In genomic region chr1:234040446-234041317, GRCh38 we compare ENCODE assay signal across 25 cellular contexts.
A peak's percentile ranks its signal among the peaks of the same experiment; 100 is the strongest.
DNase-seq lines count a peak whose midpoint lies in the region; ATAC-seq, FAIRE-seq and TF ChIP-seq lines count a peak whose summit lies in the region.
"Had no signal": no experiment of that assay in that cellular context is flagged by ENCODE, and none has a peak within 500 bp of the region (broad histone marks: within the 10 kb centered on the region; RNA-seq: fewer than 3 reads in every experiment).

No MANE protein-coding gene starts in this region.

- H3K9ac ChIP-seq in mammary epithelial cell (ENCODE audit: insufficient read depth, low read length) (no peak overlapping the region), keratinocyte (ENCODE audit: control insufficient read depth, extremely low read depth, insufficient read depth, low read length) (no peak overlapping the region), kidney (ENCODE audit: low read length in 2 of 2) (no peak overlapping the region)
- H3K9ac ChIP-seq: BLaER1 treated with 17β-estradiol and CSF1 and Interleukin-3, amounts not matched to agents 10 nM and 100 nM had no signal

- no peaks in the 10 kb centered on the region for H3K27me3 ChIP-seq in mammary epithelial cell (ENCODE audit: insufficient read depth, low read length)
- H3K27me3 ChIP-seq in keratinocyte (ENCODE audit: control insufficient read depth, extremely low read depth, insufficient read depth, low read length) = no peaks in the 10 kb centered on the region
- no peaks in the 10 kb centered on the region for H3K27me3 ChIP-seq in naive thymus-derived CD4-positive, alpha-beta T cell (ENCODE audit: control insufficient read depth in 2 of 2, insufficient read depth in 2 of 2, low read length in 2 of 2)
- H3K27me3 ChIP-seq in tibial nerve = no peaks in the 10 kb centered on the region
- H3K27me3 ChIP-seq: BLaER1 treated with 17β-estradiol and CSF1 and Interleukin-3, amounts not matched to agents 10 nM and 100 nM had no signal

- DNase-seq in ACHN (peak; percentile 84), mammary epithelial cell (peak; percentile 87), keratinocyte (ENCODE audit: low read depth, low spot score) (peak; percentile 60), kidney (no peak), NCI-H1417 (lab: John Stamatoyannopoulos, UW) (no peak), tibial nerve (ENCODE audit: low spot score in 2 of 2) (no peak)
- no peak for DNase-seq in naive thymus-derived CD4-positive, alpha-beta T cell
- DNase-seq: AML-193; CD4-positive, alpha-beta T cell; EL; GDM1; HCEC 1CT; Karpas-422; NCI-H1092 treated with DMSO at 0.1 percent for 48 hours; NCI-H1436 treated with DMSO at 0.1 percent for 48 hours; NCI-H2029 treated with DMSO at 0.1 percent for 48 hours; NCI-H446 treated with DMSO at 0.1 percent for 48 hours; NCI-H526 treated with DMSO at 0.1 percent for 48 hours; RPMI8226; SHP77 treated with DMSO at 0.1 percent for 48 hours had no signal

- H3K4me1 Mint-ChIP-seq in naive thymus-derived CD4-positive, alpha-beta T cell = no peaks in the 10 kb centered on the region

- in situ Hi-C loops in ACHN (cut with HindIII; ENCODE audit: low pct_ligation_motif_present, low pct_unique_long_range_greater_than_20kb, low sequenced_read_pairs) (no loop called here), mammary epithelial cell (cut with MboI; ENCODE audit: low sequenced_read_pairs in 2 of 2) (no loop called here)

- dilution Hi-C loops in mammary epithelial cell (cut with HindIII; ENCODE audit: low sequenced_read_pairs) (no loop called here), keratinocyte (cut with MboI; ENCODE audit: extremely low pct_ligation_motif_present, low sequenced_read_pairs) (no loop called here)

- TF ChIP-seq POLR2A in tibial nerve (IDR thresholded peaks at IDR 0.05) = no peak

- peak overlapping the region; percentile 43 for H3K4me2 ChIP-seq in mammary epithelial cell (ENCODE audit: insufficient read depth, low read depth, low read length)
- peak overlapping the region; percentile 69 for H3K4me2 ChIP-seq in keratinocyte (ENCODE audit: control insufficient read depth, extremely low read depth, insufficient read depth, low read depth, low read length)
- H3K4me2 ChIP-seq: BLaER1 treated with 17β-estradiol and CSF1 and Interleukin-3, amounts not matched to agents 10 nM and 100 nM had no signal

- H3K4me1 ChIP-seq in HEK293 (ENCODE audit: control insufficient read depth, insufficient read depth, low read length) (no peaks in the 10 kb centered on the region), mammary epithelial cell (ENCODE audit: insufficient read depth, low read length) (peaks cover 22% of the 10 kb centered on the region), keratinocyte (ENCODE audit: control insufficient read depth, extremely low read depth, insufficient read depth, low read length) (peaks cover 16% of the 10 kb centered on the region), kidney (ENCODE audit: control insufficient read depth in 1 of 2, insufficient read depth in 1 of 2, low read depth in 1 of 2, low read length in 2 of 2) (no peaks in the 10 kb centered on the region), tibial nerve (no peaks in the 10 kb centered on the region)
- no peaks in the 10 kb centered on the region for H3K4me1 ChIP-seq in naive thymus-derived CD4-positive, alpha-beta T cell (ENCODE audit: control insufficient read depth in 2 of 2, insufficient read depth in 2 of 2, low read length in 2 of 2)
- H3K4me1 ChIP-seq: BLaER1 treated with 17β-estradiol and CSF1 and Interleukin-3, amounts not matched to agents 10 nM and 100 nM had no signal

- BruUV-seq in mammary epithelial cell (replicated peaks; lab: Mats Ljungman, UMichigan) = no TSS peak

- H3K27ac ChIP-seq in HEK293 (ENCODE audit: extremely low read depth, low read depth, low read length) (no peak overlapping the region), mammary epithelial cell (ENCODE audit: insufficient read depth, low read depth, low read length) (peak overlapping the region; percentile 48), keratinocyte (ENCODE audit: control insufficient read depth, insufficient read depth, low read length) (peak overlapping the region; percentile 63), kidney (ENCODE audit: low read depth in 2 of 2, low read length in 2 of 2) (no peak overlapping the region), tibial nerve (no peak overlapping the region)
- no peak overlapping the region for H3K27ac ChIP-seq in naive thymus-derived CD4-positive, alpha-beta T cell (ENCODE audit: low read depth, low read length)
- H3K27ac ChIP-seq: BLaER1 treated with 17β-estradiol and CSF1 and Interleukin-3, amounts not matched to agents 10 nM and 100 nM had no signal

- H3K9me1 ChIP-seq in keratinocyte (ENCODE audit: control insufficient read depth, extremely low read depth, insufficient read depth, low read length) = no peaks in the 10 kb centered on the region

- H3K4me3 ChIP-seq in HEK293 (ENCODE audit: low read depth, low read length) (no peak overlapping the region), mammary epithelial cell (replicated peaks in 1 of 3; ENCODE audit: insufficient read depth in 1 of 3, low read depth in 2 of 3, low read length in 3 of 3) (no peak overlapping the region), keratinocyte (ENCODE audit: control insufficient read depth in 2 of 3, extremely low read depth in 1 of 3, insufficient read depth in 2 of 3, low read depth in 1 of 3, low read length in 3 of 3) (peak overlapping the region in 1 of 3 experiments; percentile 17), kidney (ENCODE audit: low read length in 2 of 2) (no peak overlapping the region), tibial nerve (no peak overlapping the region)
- H3K4me3 ChIP-seq in naive thymus-derived CD4-positive, alpha-beta T cell (ENCODE audit: low read length) = no peak overlapping the region
- H3K4me3 ChIP-seq: BLaER1 treated with 17β-estradiol and CSF1 and Interleukin-3, amounts not matched to agents 10 nM and 100 nM had no signal

- H3K4me3 Mint-ChIP-seq in naive thymus-derived CD4-positive, alpha-beta T cell = no peak overlapping the region
- H3K4me3 Mint-ChIP-seq: CD4-positive, alpha-beta T cell had no signal

- H4K20me1 ChIP-seq in mammary epithelial cell (ENCODE audit: insufficient read depth, low read length) (no peaks in the 10 kb centered on the region), keratinocyte (ENCODE audit: control insufficient read depth, extremely low read depth, insufficient read depth, low read length) (no peaks in the 10 kb centered on the region)
- H4K20me1 ChIP-seq: BLaER1 treated with 17β-estradiol and CSF1 and Interleukin-3, amounts not matched to agents 10 nM and 100 nM had no signal

- no peak for TF ChIP-seq EP300 in tibial nerve (IDR thresholded peaks at IDR 0.05)

- no peaks in the 10 kb centered on the region for H3K9me3 ChIP-seq in HEK293 (ENCODE audit: control insufficient read depth, insufficient read depth, low read depth, low read length)
- H3K9me3 ChIP-seq in mammary epithelial cell (replicated peaks; ENCODE audit: insufficient read depth, low read length) = no peaks in the 10 kb centered on the region
- no peaks in the 10 kb centered on the region for H3K9me3 ChIP-seq in keratinocyte (ENCODE audit: control insufficient read depth, low read depth, low read length)
- H3K9me3 ChIP-seq in naive thymus-derived CD4-positive, alpha-beta T cell (ENCODE audit: control insufficient read depth in 2 of 3, low read length in 3 of 3) = no peaks in the 10 kb centered on the region
- no peaks in the 10 kb centered on the region for H3K9me3 ChIP-seq in kidney (ENCODE audit: control insufficient read depth in 1 of 2, low read length in 2 of 2)
- no peaks in the 10 kb centered on the region for H3K9me3 ChIP-seq in tibial nerve
- H3K9me3 ChIP-seq: BLaER1 treated with 17β-estradiol and CSF1 and Interleukin-3, amounts not matched to agents 10 nM and 100 nM had no signal

- TF ChIP-seq CTCF in HEK293 (tag by site-specific recombination; IDR thresholded peaks at IDR 0.05) (no peak), mammary epithelial cell (conservative IDR thresholded peaks at IDR 0.05 in 1 of 2, IDR thresholded peaks at IDR 0.05 in 1 of 2; ENCODE audit: extremely low read depth in 1 of 2, insufficient read depth in 1 of 2, low read depth in 1 of 2, low read length in 2 of 2) (no peak), keratinocyte (optimal IDR thresholded peaks at IDR 0.05 in 1 of 3, IDR thresholded peaks at IDR 0.05 in 1 of 3, conservative IDR thresholded peaks at IDR 0.05 in 1 of 3; ENCODE audit: extremely low read depth in 1 of 3, insufficient read depth in 2 of 3, low read length in 3 of 3) (no peak), kidney (IDR thresholded peaks at IDR 0.05; ENCODE audit: borderline replicate concordance, extremely low read depth, insufficient read depth) (no peak), tibial nerve (IDR thresholded peaks at IDR 0.05) (no peak)

- H3K27ac Mint-ChIP-seq in naive thymus-derived CD4-positive, alpha-beta T cell = no peak overlapping the region
- H3K27ac Mint-ChIP-seq: CD4-positive, alpha-beta T cell had no signal

- H3K27me3 Mint-ChIP-seq in naive thymus-derived CD4-positive, alpha-beta T cell = peaks cover 0 to 36% (median 26%) of the 10 kb centered on the region in 5 donors

- H3K79me2 ChIP-seq in mammary epithelial cell (ENCODE audit: insufficient read depth, low read length) (peaks cover 57% of the 10 kb centered on the region), keratinocyte (ENCODE audit: control insufficient read depth, insufficient read depth, low read length) (peaks cover 10% of the 10 kb centered on the region)

- WGBS in mammary epithelial cell (ENCODE audit: low coverage, missing lambda C conversion rate) = 21% methylated on average over 8 of the region's 9 CpGs
- WGBS in tibial nerve, 2 donors = 78 to 80% methylated on average over 9 of the region's 9 CpGs

- H3K36me3 Mint-ChIP-seq in naive thymus-derived CD4-positive, alpha-beta T cell = peaks cover 0 to 5% (median 0%) of the 10 kb centered on the region in 5 donors

- H2AFZ ChIP-seq in mammary epithelial cell (ENCODE audit: low read depth, low read length) (peak overlapping the region; percentile 23), keratinocyte (ENCODE audit: control insufficient read depth, low read length) (peak overlapping the region; percentile 60)

- intact Hi-C loops in mammary epithelial cell (cut with micrococcal nuclease) (no loop called here), kidney (cut with DNase I) (no loop called here)
- intact Hi-C loops in naive thymus-derived CD4-positive, alpha-beta T cell (cut with micrococcal nuclease) = no loop called here

- H3K36me3 ChIP-seq in HEK293 (ENCODE audit: control insufficient read depth in 2 of 2, insufficient read depth in 1 of 2, low read length in 2 of 2) (no peaks in the 10 kb centered on the region), mammary epithelial cell (ENCODE audit: insufficient read depth, low read length) (no peaks in the 10 kb centered on the region), keratinocyte (ENCODE audit: control insufficient read depth in 2 of 2, extremely low read depth in 1 of 2, insufficient read depth in 2 of 2, low read length in 2 of 2) (no peaks in the 10 kb centered on the region), kidney (ENCODE audit: control insufficient read depth in 1 of 2, insufficient read depth in 2 of 2, low read length in 2 of 2) (no peaks in the 10 kb centered on the region), tibial nerve (no peaks in the 10 kb centered on the region)
- no peaks in the 10 kb centered on the region for H3K36me3 ChIP-seq in naive thymus-derived CD4-positive, alpha-beta T cell (ENCODE audit: control insufficient read depth in 2 of 3, insufficient read depth in 3 of 3, low read length in 3 of 3)
- H3K36me3 ChIP-seq: BLaER1 treated with 17β-estradiol and CSF1 and Interleukin-3, amounts not matched to agents 10 nM and 100 nM had no signal

- CTCF ChIA-PET in HEK293 (lab: Yijun Ruan, JAX) (no interaction called here), mammary epithelial cell (lab: Charles Lee; ENCODE audit: low non-redundant PET) (no interaction called here)
- CTCF ChIA-PET in naive thymus-derived CD4-positive, alpha-beta T cell (lab: Charles Lee) = no interaction called here

- POLR2A ChIA-PET in HEK293 (lab: Yijun Ruan, JAX) = no interaction called here
- POLR2A ChIA-PET in naive thymus-derived CD4-positive, alpha-beta T cell (lab: Charles Lee) = no interaction called here

- H3K9me3 Mint-ChIP-seq in naive thymus-derived CD4-positive, alpha-beta T cell = peaks cover 0 to 9% (median 0%) of the 10 kb centered on the region in 11 donors

- ATAC-seq in naive thymus-derived CD4-positive, alpha-beta T cell = no peak

- FAIRE-seq in keratinocyte (lab: Jason Lieb, UNC) (peak; percentile 98), kidney (lab: Jason Lieb, UNC) (no peak)
- FAIRE-seq: A204.1, GM12891, H1 had no signal

Comparison
In these comparisons a context has a peak if more than half of its experiments do, and no peak if none do; other contexts are left out.
1. DNase-seq: peak in ACHN (single experiment), mammary epithelial cell (single experiment) and keratinocyte (single experiment); none in naive thymus-derived CD4-positive, alpha-beta T cell (0 of 9), kidney (single experiment), NCI-H1417 (0 of 3) and tibial nerve (0 of 2).
2. H3K27ac ChIP-seq: peak in mammary epithelial cell (single experiment) and keratinocyte (single experiment); none in HEK293 (single experiment), naive thymus-derived CD4-positive, alpha-beta T cell (single experiment), kidney (0 of 2) and tibial nerve (0 of 4).